Comparison of ENCODE assay signal across 8 cellular contexts in genomic region chr15:90002428-90002844, GRCh38. TPM values are rescaled to one million over a fixed set of nuclear protein-coding genes. Genes with fewer than 3 reads are reported as not detected.
DNase-seq lines count a peak whose midpoint lies in the region; ATAC-seq, FAIRE-seq and TF ChIP-seq lines count a peak whose summit lies in the region.

No MANE protein-coding gene starts in this region.

- H3K36me3 ChIP-seq in ES-I3 (ENCODE audit: insufficient read depth, low read length) (no peaks in the 10 kb centered on the region), HEK293 (ENCODE audit: control insufficient read depth in 2 of 2, insufficient read depth in 1 of 2, low read length in 2 of 2) (no peaks in the 10 kb centered on the region), Panc1 (ENCODE audit: control insufficient read depth, insufficient read depth, low read length) (no peaks in the 10 kb centered on the region), small intestine (ENCODE audit: control insufficient read depth in 2 of 2, insufficient read depth in 2 of 2, low read length in 2 of 2) (no peaks in the 10 kb centered on the region)

- H3K27me3 ChIP-seq in Panc1 (ENCODE audit: control insufficient read depth, insufficient read depth, low read length) (no peaks in the 10 kb centered on the region), small intestine (ENCODE audit: control insufficient read depth in 2 of 2, insufficient read depth in 2 of 2, low read length in 2 of 2) (no peaks in the 10 kb centered on the region)

- POLR2A ChIA-PET in HEK293 (lab: Yijun Ruan, JAX): interaction anchor here (1.0 to 1.4 kb wide), 2 partner anchors 91 to 252 kb away, joined by 3 read pairs; partner anchors contain the start of gene MESP1
- POLR2A ChIA-PET in Panc1 (lab: Charles Lee): interaction anchor here (0.6 to 0.7 kb wide), 2 partner anchors 56 to 87 kb away, joined by 4 to 5 read pairs; no protein-coding TSS in a partner anchor

- intact Hi-C loops in Panc1 (cut with micrococcal nuclease; ENCODE audit: unreplicated experiment): loop anchor here (5.0 kb wide), 1 partner anchor 70 kb away; no protein-coding TSS in a partner anchor

- peak overlapping the region; percentile 48; the same call in 1 of the 2 replicates for H3K27ac ChIP-seq in HEK293 (ENCODE audit: extremely low read depth, low read depth, low read length)
- peak overlapping the region; percentile 93 for H3K27ac ChIP-seq in Panc1 (ENCODE audit: low read length)
- peak overlapping the region; percentile 81 to 92 for H3K27ac ChIP-seq in small intestine (ENCODE audit: low read depth in 1 of 2, low read length in 1 of 2)

- H3K9me3 ChIP-seq in ES-I3 (ENCODE audit: control insufficient read depth, insufficient read depth, low read length): no peaks in the 10 kb centered on the region
- H3K9me3 ChIP-seq in HEK293 (ENCODE audit: control insufficient read depth, insufficient read depth, low read depth, low read length): no peaks in the 10 kb centered on the region
- no peaks in the 10 kb centered on the region for H3K9me3 ChIP-seq in Panc1 (ENCODE audit: control insufficient read depth, insufficient read depth, low read depth, low read length)
- no peaks in the 10 kb centered on the region for H3K9me3 ChIP-seq in iPS-18c (ENCODE audit: control insufficient read depth, insufficient read depth, low read length)
- no peaks in the 10 kb centered on the region for H3K9me3 ChIP-seq in small intestine (ENCODE audit: control insufficient read depth, low read depth)

- WGBS in small intestine, 3 donors: 2 to 3% (median 2%) methylated on average over 20 to 27 of the region's 27 CpGs

- ATAC-seq in Panc1: peak; percentile 68
- ATAC-seq in omental fat pad (ENCODE audit: low FRiP score): no peak

- no peak for TF ChIP-seq CTCF in HEK293 (tag by site-specific recombination; IDR thresholded peaks at IDR 0.05)
- TF ChIP-seq CTCF in Panc1 (IDR thresholded peaks at IDR 0.05): no peak
- TF ChIP-seq CTCF in astrocyte of the spinal cord (IDR thresholded peaks at IDR 0.05; ENCODE audit: low read depth, low read length): no peak
- TF ChIP-seq CTCF in omental fat pad (IDR thresholded peaks at IDR 0.05): no peak

- DNase-seq in Panc1 (ENCODE audit: low read depth, low spot score) (no peak), astrocyte of the spinal cord (ENCODE audit: low read depth, low spot score) (peak; percentile 49), small intestine (no peak), omental fat pad (ENCODE audit: low spot score) (no peak), D341Med (ENCODE audit: low spot score) (no peak)

- in situ Hi-C loops in Panc1 (cut with HindIII; ENCODE audit: low pct_unique_long_range_greater_than_20kb, low sequenced_read_pairs) (no loop called here), astrocyte of the spinal cord (cut with HindIII; ENCODE audit: low sequenced_read_pairs) (no loop called here)

- BruUV-seq in Panc1 (replicated peaks; lab: Mats Ljungman, UMichigan): no TSS peak

- peak overlapping the region; percentile 75 for H3K9ac ChIP-seq in ES-I3 (ENCODE audit: low read depth, low read length)

- FAIRE-seq in small intestine (lab: Jason Lieb, UNC): no peak

- CTCF ChIA-PET in HEK293 (lab: Yijun Ruan, JAX) (interaction anchor here (1.1 to 3.4 kb wide), 2 partner anchors 13 to 69 kb away, joined by 4 to 16 read pairs; no protein-coding TSS in a partner anchor), Panc1 (lab: Charles Lee) (interaction anchor here (0.6 kb wide), 1 partner anchor 104 kb away, joined by 4 read pairs; no protein-coding TSS in a partner anchor)

- H3K4me1 ChIP-seq in ES-I3 (ENCODE audit: insufficient read depth, low read length): peaks cover 47% of the 10 kb centered on the region
- H3K4me1 ChIP-seq in HEK293 (ENCODE audit: control insufficient read depth, insufficient read depth, low read length): peaks cover 22% of the 10 kb centered on the region
- peaks cover 63% of the 10 kb centered on the region for H3K4me1 ChIP-seq in Panc1 (ENCODE audit: control insufficient read depth, insufficient read depth, low read length)
- peaks cover 5 to 16% of the 10 kb centered on the region in 2 donors for H3K4me1 ChIP-seq in small intestine (ENCODE audit: control insufficient read depth in 2 of 2, insufficient read depth in 1 of 2, low read depth in 1 of 2, low read length in 1 of 2)

- H3K4me3 ChIP-seq in HEK293 (ENCODE audit: low read depth, low read length) (peak overlapping the region; percentile 64), Panc1 (ENCODE audit: low read depth in 2 of 2, low read length in 2 of 2) (peak overlapping the region; percentile 64 to 81), astrocyte of the spinal cord (ENCODE audit: low read depth, low read length) (peak overlapping the region; percentile 64), iPS-18c (ENCODE audit: insufficient read depth, low read depth, low read length) (peak overlapping the region; percentile 70), small intestine (ENCODE audit: low read depth in 1 of 2, low read length in 2 of 2) (peak overlapping the region; percentile 68 to 92)

TF ChIP-seq in HEK293, 187 proteins besides CTCF, POLR2A, EP300 and RAD21 (continues in another document):
- TF ChIP-seq ZNF18 (tag by site-specific recombination; IDR thresholded peaks at IDR 0.05) (no peak), ZNF600 (tag by site-specific recombination; IDR thresholded peaks at IDR 0.05) (peak; percentile 74), ZNF391 (tag by site-specific recombination; IDR thresholded peaks at IDR 0.05; ENCODE audit: borderline replicate concordance, low read depth) (no peak), ZFHX2 (tag by site-specific recombination; conservative IDR thresholded peaks at IDR 0.05) (no peak), MEIS1 (CRISPR knock-in tag; IDR thresholded peaks at IDR 0.05; ENCODE audit: borderline replicate concordance) (no peak), ZNF830 (tag by site-specific recombination; IDR thresholded peaks at IDR 0.05; ENCODE audit: low read depth) (no peak), KLF16 (tag by site-specific recombination; IDR thresholded peaks at IDR 0.05) (peak; percentile 18; the same call in 1 of the 2 replicates), ZNF23 (tag by site-specific recombination; IDR thresholded peaks at IDR 0.05; ENCODE audit: borderline replicate concordance) (no peak), ZNF133 (tag by site-specific recombination; IDR thresholded peaks at IDR 0.05) (no peak), ZNF24 (tag by site-specific recombination; IDR thresholded peaks at IDR 0.05) (no peak), ZBTB20 (tag by site-specific recombination; IDR thresholded peaks at IDR 0.05) (no peak; the same call in 1 of the 2 replicates), ZNF621 (tag by site-specific recombination; IDR thresholded peaks at IDR 0.05) (no peak), ZNF473 (tag by site-specific recombination; IDR thresholded peaks at IDR 0.05) (no peak), ZNF580 (tag by site-specific recombination; IDR thresholded peaks at IDR 0.05) (no peak), GLIS1 (tag by site-specific recombination; IDR thresholded peaks at IDR 0.05) (0 out of 2 replicates have a peak, but pooled peaks have one; percentile 21), ZNF610 (tag by site-specific recombination; IDR thresholded peaks at IDR 0.05; ENCODE audit: borderline replicate concordance) (no peak), ZNF132 (tag by site-specific recombination; IDR thresholded peaks at IDR 0.05; ENCODE audit: borderline replicate concordance) (no peak), KLF9 (tag by site-specific recombination; IDR thresholded peaks at IDR 0.05; ENCODE audit: low read depth) (peak; percentile 24; the same call in 1 of the 2 replicates), ZNF121 (tag by site-specific recombination; IDR thresholded peaks at IDR 0.05) (no peak), ZNF623 (tag by site-specific recombination; IDR thresholded peaks at IDR 0.05) (no peak), ZNF776 (tag by site-specific recombination; IDR thresholded peaks at IDR 0.05; ENCODE audit: borderline replicate concordance) (no peak)
- TF ChIP-seq, protein P1, sequence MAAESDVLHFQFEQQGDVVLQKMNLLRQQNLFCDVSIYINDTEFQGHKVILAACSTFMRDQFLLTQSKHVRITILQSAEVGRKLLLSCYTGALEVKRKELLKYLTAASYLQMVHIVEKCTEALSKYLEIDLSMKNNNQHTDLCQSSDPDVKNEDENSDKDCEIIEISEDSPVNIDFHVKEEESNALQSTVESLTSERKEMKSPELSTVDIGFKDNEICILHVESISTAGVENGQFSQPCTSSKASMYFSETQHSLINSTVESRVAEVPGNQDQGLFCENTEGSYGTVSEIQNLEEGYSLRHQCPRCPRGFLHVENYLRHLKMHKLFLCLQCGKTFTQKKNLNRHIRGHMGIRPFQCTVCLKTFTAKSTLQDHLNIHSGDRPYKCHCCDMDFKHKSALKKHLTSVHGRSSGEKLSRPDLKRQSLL (tag by site-specific recombination; IDR thresholded peaks at IDR 0.05): no peak

RNA-seq across cellular contexts. Expression of gene ZNF710, which starts 1.3 kb away (rescaled TPM):
- total RNA-seq in Panc1 (2021; ENCODE audit: unreplicated experiment): 15.8 TPM
- 14.2 TPM for polyA plus RNA-seq in Panc1 (2012; ENCODE audit: insufficient read length)
- 10 to 100 TPM; 10.3 to 19.7 (median 18.0) TPM for polyA plus RNA-seq in small intestine
- total RNA-seq in omental fat pad: 10 to 100 TPM in 1 of 4 donors, 1 to 10 TPM in 3; 5.4 to 13.9 (median 7.0) TPM
